8 cellular contexts compared by ENCODE assay signal in genomic region chr9:94065535-94065961, GRCh38. TPM values are rescaled to one million over a fixed set of nuclear protein-coding genes. Genes with fewer than 3 reads are reported as not detected.
DNase-seq lines count a peak whose midpoint lies in the region; ATAC-seq, FAIRE-seq and TF ChIP-seq lines count a peak whose summit lies in the region.

No MANE protein-coding gene starts in this region.

- H3K9me3 Mint-ChIP-seq in activated CD4-positive, alpha-beta T cell treated with anti-CD3 and anti-CD28 coated beads, Interleukin-2, amount 10 ng/mL, durations not matched to agents 24 days and 14 days, result peaks cover 13% of the 10 kb centered on the region

- H2AFZ ChIP-seq in HCT116 (ENCODE audit: low read depth, low read length, poor library complexity, severe bottlenecking) (no peak overlapping the region), HepG2 (ENCODE audit: low read length) (no peak overlapping the region)

- no peak for TF ChIP-seq EP300 in HepG2 (IDR thresholded peaks at IDR 0.05; ENCODE audit: low read depth in 2 of 2, low read length in 2 of 2)
- TF ChIP-seq EP300 in HepG2 (CRISPR knock-in tag; IDR thresholded peaks at IDR 0.05; ENCODE audit: borderline replicate concordance), result no peak

- H3K9me3 ChIP-seq in HCT116 (ENCODE audit: control insufficient read depth in 1 of 2, insufficient read depth in 1 of 2, low read depth in 1 of 2, low read length in 2 of 2) (no peaks in the 10 kb centered on the region), colonic mucosa (peaks cover 5% of the 10 kb centered on the region), HepG2 (ENCODE audit: low read length) (peaks cover 9% of the 10 kb centered on the region; the same call in 1 of the 2 replicates)

- H3K27me3 Mint-ChIP-seq in activated CD4-positive, alpha-beta T cell treated with anti-CD3 and anti-CD28 coated beads, Interleukin-2, amount 10 ng/mL, durations not matched to agents 24 days and 14 days, result no peaks in the 10 kb centered on the region

- H3K36me3 Mint-ChIP-seq in activated CD4-positive, alpha-beta T cell treated with anti-CD3 and anti-CD28 coated beads, Interleukin-2, amount 10 ng/mL, durations not matched to agents 24 days and 14 days (ENCODE audit: low read depth), result peaks cover 1% of the 10 kb centered on the region

- H3K4me1 Mint-ChIP-seq in activated CD4-positive, alpha-beta T cell treated with anti-CD3 and anti-CD28 coated beads, Interleukin-2, amount 10 ng/mL, durations not matched to agents 24 days and 14 days, result peaks cover 4% of the 10 kb centered on the region

- H3K4me2 ChIP-seq in HCT116 (ENCODE audit: low read length), result no peak overlapping the region
- H3K4me2 ChIP-seq in HepG2 (ENCODE audit: low read depth, low read length), result no peak overlapping the region

- TF ChIP-seq RAD21 in HCT116 (IDR thresholded peaks at IDR 0.05; ENCODE audit: low read depth) (peak; percentile 87), HepG2 (CRISPR knock-in tag; IDR thresholded peaks at IDR 0.05) (peak; percentile 69)

- no peak overlapping the region for H3K27ac ChIP-seq in C4-2B
- no peak overlapping the region for H3K27ac ChIP-seq in HCT116 (ENCODE audit: low read depth, low read length)
- H3K27ac ChIP-seq in colonic mucosa, result no peak overlapping the region
- no peak overlapping the region for H3K27ac ChIP-seq in HepG2 (ENCODE audit: extremely low read length, insufficient read depth, low read length)

- H3K79me2 ChIP-seq in HCT116 (ENCODE audit: insufficient read depth, low read length) (no peaks in the 10 kb centered on the region), HepG2 (ENCODE audit: insufficient read depth, low read length) (no peaks in the 10 kb centered on the region)

- POLR2A ChIA-PET in HCT116 (lab: Charles Lee), result interaction anchor here (2.8 kb wide), 1 partner anchor 19 kb away, joined by 10 read pairs; the partner anchor contains the start of gene PTPDC1
- POLR2A ChIA-PET in HepG2 (lab: Yijun Ruan, JAX), result no interaction called here

- no peaks in the 10 kb centered on the region for H3K9me2 ChIP-seq in HCT116 (ENCODE audit: insufficient read depth)

- H3K27ac Mint-ChIP-seq in activated CD4-positive, alpha-beta T cell treated with anti-CD3 and anti-CD28 coated beads, Interleukin-2, amount 10 ng/mL, durations not matched to agents 24 days and 14 days, result no peak overlapping the region

- CTCF ChIA-PET in HCT116 (lab: Charles Lee) (interaction anchor here (0.6 to 5.5 kb wide), 5 partner anchors 10 to 148 kb away, joined by 3 to 56 read pairs (median 4); no protein-coding TSS in a partner anchor), HepG2 (lab: Yijun Ruan, JAX; ENCODE audit: low intra/inter-chr PET ratio, low total read pairs) (interaction anchor here (1.1 to 3.6 kb wide), 2 partner anchors 95 to 147 kb away, joined by 4 to 63 read pairs; no protein-coding TSS in a partner anchor)

- TF ChIP-seq CTCF in C4-2B (conservative IDR thresholded peaks at IDR 0.05) (peak; percentile 90), HCT116 (IDR thresholded peaks at IDR 0.05 in 2 of 3, conservative IDR thresholded peaks at IDR 0.05 in 1 of 3; ENCODE audit: borderline replicate concordance in 1 of 3, insufficient read depth in 1 of 3, low read depth in 2 of 3, low read length in 2 of 3) (peak; percentile 72 to 94 (median 83); a peak in 5 of 6 replicates), colonic mucosa (IDR thresholded peaks at IDR 0.05) (peak; percentile 86), HepG2 (CRISPR knock-in tag; IDR thresholded peaks at IDR 0.05) (peak; percentile 82)

- FAIRE-seq in HepG2 (lab: Jason Lieb, UNC), result peak; percentile 89

- TF ChIP-seq POLR2A in HCT116 (IDR thresholded peaks at IDR 0.05; ENCODE audit: borderline replicate concordance, extremely low read depth, insufficient read depth, insufficient read length) (no peak), HepG2 (IDR thresholded peaks at IDR 0.05; ENCODE audit: insufficient read depth in 1 of 2, low read depth in 2 of 2, low read length in 2 of 2) (no peak)

- BruUV-seq in HCT116 (replicated peaks; lab: Mats Ljungman, UMichigan) (no TSS peak), HepG2 (replicated peaks; lab: Mats Ljungman, UMichigan) (no TSS peak)

- ATAC-seq in HCT116 (peak; percentile 96), HepG2 (peak; percentile 72), HG03095 (IDR thresholded peaks at IDR 0.05; ENCODE audit: unreplicated experiment) (no peak)

- 41% methylated on average over 2 of the region's 2 CpGs for WGBS in HepG2 (ENCODE audit: low lambda C conversion rate)

- no peaks in the 10 kb centered on the region for H3K36me3 ChIP-seq in HCT116 (ENCODE audit: control insufficient read depth in 1 of 2, insufficient read depth in 2 of 2, low read length in 2 of 2)
- H3K36me3 ChIP-seq in colonic mucosa, result no peaks in the 10 kb centered on the region
- H3K36me3 ChIP-seq in HepG2 (replicated peaks in 1 of 2; ENCODE audit: control insufficient read depth in 1 of 2, insufficient read depth in 2 of 2, low read length in 2 of 2), result no peaks in the 10 kb centered on the region; a peak in 1 of 5 replicates

- intact Hi-C loops in HCT116 (cut with micrococcal nuclease) (loop anchor here (1.0 to 2.0 kb wide), 2 partner anchors 101 to 148 kb away; no protein-coding TSS in a partner anchor), colonic mucosa (cut with DNase I) (loop anchor here (1.0 kb wide), 1 partner anchor 148 kb away; no protein-coding TSS in a partner anchor), HepG2 (cut with micrococcal nuclease; ENCODE audit: unreplicated experiment) (loop anchor here (1.0 to 10.0 kb wide), 3 partner anchors 51 to 148 kb away; no protein-coding TSS in a partner anchor)
- intact Hi-C loops in activated CD4-positive, alpha-beta T cell treated with anti-CD3 and anti-CD28 coated beads, Interleukin-2, amount 10 ng/mL, durations not matched to agents 24 days and 14 days (cut with micrococcal nuclease), result loop anchor here (1.0 kb wide), 1 partner anchor 148 kb away; no protein-coding TSS in a partner anchor

- no peaks in the 10 kb centered on the region for H4K20me1 ChIP-seq in HCT116 (ENCODE audit: insufficient read depth)
- H4K20me1 ChIP-seq in HepG2 (ENCODE audit: insufficient read depth, low read length), result no peaks in the 10 kb centered on the region

- RAD21 ChIA-PET in HCT116 (lab: Charles Lee; ENCODE audit: low non-redundant PET in 1 of 2, low total read pairs in 2 of 2, uncharacterized antibody in 2 of 2, unreplicated experiment in 2 of 2), result interaction anchor here (1.0 to 1.8 kb wide), 3 partner anchors 147 to 148 kb away, joined by 3 to 5 read pairs (median 5); no protein-coding TSS in a partner anchor

- peak; percentile 76 for DNase-seq in HCT116 (ENCODE audit: low read depth, low spot score)
- peak; percentile 71 to 89 for DNase-seq in NCI-H524 (lab: John Stamatoyannopoulos, UW)
- DNase-seq in activated CD4-positive, alpha-beta T cell treated with anti-CD3 and anti-CD28 coated beads, Interleukin-2, amount 10 ng/mL, durations not matched to agents 24 days and 14 days, result peak; percentile 90
- peak; percentile 83 for DNase-seq in colonic mucosa
- DNase-seq in HepG2 (ENCODE audit: low spot score), result peak; percentile 65
- DNase-seq in stimulated activated CD4-positive, alpha-beta T cell treated with anti-CD3 and anti-CD28 coated beads, Interleukin-4, amount 100 ng/mL, for 48 hours (ENCODE audit: low read depth in 2 of 2), result peak; percentile 61 to 66

- no peak overlapping the region for H3K9ac ChIP-seq in HCT116 (ENCODE audit: low read length)
- H3K9ac ChIP-seq in colonic mucosa (ENCODE audit: low read depth in 2 of 2, low read length in 2 of 2), result no peak overlapping the region
- no peak overlapping the region for H3K9ac ChIP-seq in HepG2 (ENCODE audit: insufficient read depth, low read depth, low read length)

- in situ Hi-C loops in HepG2 (cut with HindIII; ENCODE audit: extremely low pct_ligation_motif_present, low pct_unique_long_range_greater_than_20kb), result loop anchor here (5.0 kb wide), 1 partner anchor 147 kb away; no protein-coding TSS in a partner anchor

- H3K4me3 Mint-ChIP-seq in activated CD4-positive, alpha-beta T cell treated with anti-CD3 and anti-CD28 coated beads, Interleukin-2, amount 10 ng/mL, durations not matched to agents 24 days and 14 days, result no peak overlapping the region

- no peaks in the 10 kb centered on the region for H3K27me3 ChIP-seq in HCT116 (ENCODE audit: insufficient read depth, low read length)
- no peaks in the 10 kb centered on the region for H3K27me3 ChIP-seq in colonic mucosa
- no peaks in the 10 kb centered on the region for H3K27me3 ChIP-seq in HepG2 (ENCODE audit: control insufficient read depth in 1 of 2, insufficient read depth in 2 of 2, low read length in 2 of 2)

- peaks cover 0 to 4% of the 10 kb centered on the region in 2 experiments; a peak in 1 of 4 replicates for H3K4me1 ChIP-seq in HCT116 (ENCODE audit: control insufficient read depth in 1 of 2, insufficient read depth in 2 of 2, low read length in 2 of 2)
- no peaks in the 10 kb centered on the region for H3K4me1 ChIP-seq in colonic mucosa
- no peaks in the 10 kb centered on the region for H3K4me1 ChIP-seq in HepG2 (ENCODE audit: insufficient read depth, low read length)

- H3K4me3 ChIP-seq in HCT116 (replicated peaks in 1 of 2; ENCODE audit: low read depth in 1 of 2, low read length in 2 of 2) (no peak overlapping the region), colonic mucosa (no peak overlapping the region), HepG2 (replicated peaks in 1 of 3; ENCODE audit: insufficient read depth in 1 of 3, low read depth in 2 of 3, low read length in 3 of 3) (no peak overlapping the region)

RNA-seq across cellular contexts. Expression of gene PTPDC1, which starts 18.7 kb away (rescaled TPM):
- 12.7 TPM for total RNA-seq in HCT116 (2021; ENCODE audit: unreplicated experiment)
- 13.8 and 14.1 TPM in 2 replicates for polyA plus RNA-seq in HCT116 (2012)
- total RNA-seq in activated CD4-positive, alpha-beta T cell treated with anti-CD3 and anti-CD28 coated beads, Interleukin-2, amount 10 ng/mL, durations not matched to agents 24 days and 14 days, result 5.6 and 6.7 TPM in 2 replicates
- total RNA-seq in colonic mucosa, result 1 to 10 TPM; 5.4 TPM
- total RNA-seq in HepG2 (2016; rRNA removed; fragmentation: Illumina TruSeq; extraction: Trizol), result 5.2 and 6.1 TPM in 2 replicates
- 2.1 and 2.6 TPM in 2 replicates for total RNA-seq in HepG2 (2016; cell fraction: cytosol; rRNA removed; fragmentation: Illumina TruSeq; extraction: Trizol; ENCODE audit: low read depth)
- 4.5 and 6.2 TPM in 2 replicates for total RNA-seq in HepG2 (2016; cell fraction: insoluble cytoplasmic fraction; rRNA removed; fragmentation: Illumina TruSeq; extraction: Trizol)
- total RNA-seq in HepG2 (2016; cell fraction: membrane; rRNA removed; fragmentation: Illumina TruSeq; extraction: Trizol), result 4.3 and 4.6 TPM in 2 replicates
- total RNA-seq in HepG2 (2016; cell fraction: nucleus; rRNA removed; fragmentation: Illumina TruSeq; extraction: Trizol), result 14.0 and 15.5 TPM in 2 replicates
- polyA plus RNA-seq in HepG2 (2011; rRNA removed), result 6.9 and 8.6 TPM in 2 replicates
- 2.7 and 3.2 TPM in 2 replicates for polyA plus RNA-seq in HepG2 (2011; cell fraction: cytosol; rRNA removed)
- polyA plus RNA-seq in HepG2 (2011; cell fraction: nucleus; rRNA removed), result 18.2 and 19.4 TPM in 2 replicates
- polyA plus RNA-seq in HepG2 (2012), result 3.9 and 4.0 TPM in 2 replicates
- polyA plus RNA-seq in HepG2 (2016; cell fraction: cytosol; fragmentation: Illumina TruSeq; extraction: Trizol; ENCODE audit: low read depth), result 0.62 and 0.63 TPM in 2 replicates
- 3.2 and 3.6 TPM in 2 replicates for polyA plus RNA-seq in HepG2 (2016; cell fraction: insoluble cytoplasmic fraction; fragmentation: Illumina TruSeq; extraction: Trizol; ENCODE audit: low read depth)
- 1.7 and 2.0 TPM in 2 replicates for polyA plus RNA-seq in HepG2 (2016; cell fraction: membrane; fragmentation: Illumina TruSeq; extraction: Trizol; ENCODE audit: low read depth)
- 16.3 and 16.6 TPM in 2 replicates for polyA plus RNA-seq in HepG2 (2016; cell fraction: nucleus; fragmentation: Illumina TruSeq; extraction: Trizol; ENCODE audit: insufficient read depth, low read depth)
- 8.4 and 10.0 TPM in 2 replicates for polyA minus RNA-seq in HepG2 (2011; rRNA and poly(A)+ RNA removed; ENCODE audit: low replicate concordance)
- 3.9 and 4.9 TPM in 2 replicates for polyA minus RNA-seq in HepG2 (2011; cell fraction: cytosol; rRNA and poly(A)+ RNA removed)
- polyA minus RNA-seq in HepG2 (2011; cell fraction: nucleus; rRNA and poly(A)+ RNA removed), result 28.6 and 30.5 TPM in 2 replicates
